1 cellular context compared by ENCODE assay signal in genomic region chr19:46586294-46586693, GRCh38.
TF ChIP-seq lines count a peak whose summit lies in the region.

No MANE protein-coding gene starts in this region.

TF ChIP-seq in HepG2, 621 proteins besides CTCF, POLR2A, EP300 and RAD21:
- TF ChIP-seq CEBPG (CRISPR knock-in tag; IDR thresholded peaks at IDR 0.05) (peak; percentile 26; the same call in 1 of the 2 replicates), ZKSCAN8 (CRISPR knock-in tag; IDR thresholded peaks at IDR 0.05; ENCODE audit: borderline replicate concordance) (peak; percentile 67; the same call in 1 of the 2 replicates), HNF1B (CRISPR knock-in tag; IDR thresholded peaks at IDR 0.05) (no peak), EED (CRISPR knock-in tag; IDR thresholded peaks at IDR 0.05) (no peak), ZSCAN5A (CRISPR knock-in tag; IDR thresholded peaks at IDR 0.05; ENCODE audit: borderline replicate concordance) (no peak), ZNF558 (CRISPR knock-in tag; IDR thresholded peaks at IDR 0.05; ENCODE audit: borderline replicate concordance) (no peak), ZNF260 (CRISPR knock-in tag; IDR thresholded peaks at IDR 0.05; ENCODE audit: borderline replicate concordance, low read depth) (no peak), ZNF333 (CRISPR knock-in tag; IDR thresholded peaks at IDR 0.05; ENCODE audit: borderline replicate concordance) (no peak), ZNF563 (CRISPR knock-in tag; IDR thresholded peaks at IDR 0.05) (no peak), PCBP2 (optimal IDR thresholded peaks at IDR 0.05; ENCODE audit: low read depth, low read length, poor library complexity, severe bottlenecking) (no peak)
TF ChIP-seq in HepG2: peak in this region for 2.
